Comparison of ENCODE assay signal across 17 cellular contexts in the genomic region with DNA sequence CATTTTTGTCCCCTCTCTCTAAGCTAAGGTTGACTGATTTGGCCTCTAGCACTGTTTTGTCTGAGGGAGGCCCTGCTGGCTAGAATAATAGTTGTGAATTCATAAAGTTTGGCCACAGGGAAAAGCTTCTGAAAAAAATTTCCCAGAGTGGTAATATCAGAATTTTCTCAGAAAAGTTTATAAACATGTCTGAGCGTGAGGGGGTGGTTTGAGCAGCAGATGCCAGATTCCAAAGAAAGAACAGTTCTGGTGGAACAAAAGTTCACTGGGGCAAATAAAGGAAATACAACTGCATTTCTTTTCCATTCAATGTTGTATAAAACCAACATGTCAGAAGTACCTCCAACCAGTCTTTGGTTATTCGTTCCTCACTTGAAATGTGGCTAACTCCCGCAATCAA.
DNase-seq lines count a peak whose midpoint lies in the region; ATAC-seq and TF ChIP-seq lines count a peak whose summit lies in the region.
"Had no signal": no experiment of that assay in that cellular context is flagged by ENCODE, and none has a peak within 500 bp of the region (broad histone marks: within the 10 kb centered on the region; RNA-seq: fewer than 3 reads in every experiment).

No MANE protein-coding gene starts in this region.

- H3K36me3 Mint-ChIP-seq in MCF 10A (ENCODE audit: insufficient read depth, unreplicated experiment) (no peaks in the 10 kb centered on the region), neural progenitor cell (no peaks in the 10 kb centered on the region)

- peaks cover 3% of the 10 kb centered on the region for H3F3A ChIP-seq in neural progenitor cell (ENCODE audit: low read depth)

- no peak overlapping the region for H3K9ac ChIP-seq in neural progenitor cell
- H3K9ac ChIP-seq: BLaER1 had no signal

- CTCF ChIA-PET in MCF 10A (lab: Yijun Ruan, JAX) = interaction anchor here (1.2 kb wide), 1 partner anchor 20 kb away, joined by 3 read pairs; no protein-coding TSS in a partner anchor
- CTCF ChIA-PET in RWPE1 (lab: Yijun Ruan, JAX) = interaction anchor here (1.1 kb wide), 1 partner anchor 61 kb away, joined by 4 read pairs; the partner anchor contains the start of gene CLDN1

- H3K4me3 Mint-ChIP-seq in MCF 10A (ENCODE audit: unreplicated experiment) = no peak overlapping the region
- peak overlapping the region; percentile 22 for H3K4me3 Mint-ChIP-seq in neural progenitor cell
- H3K4me3 Mint-ChIP-seq: HFFc6 had no signal

- H3K79me2 ChIP-seq in neural progenitor cell (ENCODE audit: low read depth) = no peaks in the 10 kb centered on the region

- no peaks in the 10 kb centered on the region for H3K4me1 ChIP-seq in breast epithelium
- peaks cover 11% of the 10 kb centered on the region for H3K4me1 ChIP-seq in neural progenitor cell
- H3K4me1 ChIP-seq in tibial artery = peaks cover 0 to 27% (median 19%) of the 10 kb centered on the region in 4 donors
- peaks cover 4% of the 10 kb centered on the region for H3K4me1 ChIP-seq in upper lobe of right lung
- H3K4me1 ChIP-seq: BLaER1 had no signal

- ATAC-seq in upper lobe of right lung = no peak
- ATAC-seq: Panc1 had no signal

- peak overlapping the region; percentile 16 to 56 for H3K27ac ChIP-seq in breast epithelium
- no peak overlapping the region for H3K27ac ChIP-seq in neural progenitor cell
- H3K27ac ChIP-seq in tibial artery = peak overlapping the region; percentile 54 to 67
- no peak overlapping the region for H3K27ac ChIP-seq in RWPE1
- no peak overlapping the region for H3K27ac ChIP-seq in upper lobe of right lung
- H3K27ac ChIP-seq: 22Rv1, BLaER1 had no signal

- H4K20me1 ChIP-seq in neural progenitor cell (ENCODE audit: low read depth) = no peaks in the 10 kb centered on the region
- H4K20me1 ChIP-seq: BLaER1 had no signal

- H3K9me3 ChIP-seq in breast epithelium (no peaks in the 10 kb centered on the region), neural progenitor cell (ENCODE audit: low read depth) (no peaks in the 10 kb centered on the region), tibial artery (no peaks in the 10 kb centered on the region), upper lobe of right lung (no peaks in the 10 kb centered on the region)
- H3K9me3 ChIP-seq: BLaER1 had no signal

- TF ChIP-seq CTCF in breast epithelium (IDR thresholded peaks at IDR 0.05) = no peak
- no peak for TF ChIP-seq CTCF in MCF 10A (IDR thresholded peaks at IDR 0.05; ENCODE audit: unreplicated experiment)
- TF ChIP-seq CTCF in neural progenitor cell (IDR thresholded peaks at IDR 0.05) = no peak
- no peak for TF ChIP-seq CTCF in tibial artery (IDR thresholded peaks at IDR 0.05)
- TF ChIP-seq CTCF in RWPE1 (conservative IDR thresholded peaks at IDR 0.05; ENCODE audit: low read depth) = no peak
- TF ChIP-seq CTCF in upper lobe of right lung (IDR thresholded peaks at IDR 0.05) = no peak

- POLR2A ChIA-PET in MCF 10A (lab: Yijun Ruan, JAX) (interaction anchor here (1.1 to 1.5 kb wide), 3 partner anchors 9 to 100 kb away, joined by 3 read pairs; no protein-coding TSS in a partner anchor), RWPE1 (lab: Yijun Ruan, JAX; ENCODE audit: low non-redundant PET) (no interaction called here)

- no TSS peak for BruUV-seq in MCF 10A (replicated peaks; lab: Mats Ljungman, UMichigan)

- H3K9me3 Mint-ChIP-seq in MCF 10A (ENCODE audit: unreplicated experiment) = no peaks in the 10 kb centered on the region
- H3K9me3 Mint-ChIP-seq in neural progenitor cell = peaks cover 2% of the 10 kb centered on the region
- H3K9me3 Mint-ChIP-seq: HFFc6 had no signal

- DNase-seq in breast epithelium (ENCODE audit: low spot score in 2 of 2) (no peak), MCF 10A (ENCODE audit: unreplicated experiment) (no peak), fibroblast of peridontal ligament (ENCODE audit: extremely low read depth) (peak; percentile 17), neural progenitor cell (ENCODE audit: low spot score) (no peak), tibial artery (no peak), RWPE1 (ENCODE audit: low spot score) (no peak), NCI-H69 (lab: John Stamatoyannopoulos, UW) (no peak), upper lobe of right lung (no peak)
- DNase-seq: DMS 273 treated with DMSO at 0.1 percent for 48 hours, HFFc6, NCI-H1105 treated with DMSO at 0.1 percent for 48 hours, NCI-H187 treated with DMSO at 0.1 percent for 48 hours, NCI-H446, NCI-H748 treated with DMSO at 0.1 percent for 48 hours had no signal

- peaks cover 13% of the 10 kb centered on the region for H3K4me1 Mint-ChIP-seq in MCF 10A (ENCODE audit: insufficient read depth, unreplicated experiment)
- peaks cover 54% of the 10 kb centered on the region for H3K4me1 Mint-ChIP-seq in neural progenitor cell

- H3K36me3 ChIP-seq in breast epithelium (no peaks in the 10 kb centered on the region), neural progenitor cell (no peaks in the 10 kb centered on the region), tibial artery (no peaks in the 10 kb centered on the region), upper lobe of right lung (no peaks in the 10 kb centered on the region)
- H3K36me3 ChIP-seq: BLaER1 had no signal

- no peak for TF ChIP-seq POLR2A in breast epithelium (IDR thresholded peaks at IDR 0.05)

- H3K27me3 Mint-ChIP-seq in MCF 10A (ENCODE audit: insufficient read depth, unreplicated experiment) (no peaks in the 10 kb centered on the region), neural progenitor cell (ENCODE audit: insufficient read depth, low read depth) (peaks cover 2% of the 10 kb centered on the region)

- H3K27me3 ChIP-seq in breast epithelium = no peaks in the 10 kb centered on the region
- no peaks in the 10 kb centered on the region for H3K27me3 ChIP-seq in neural progenitor cell
- no peaks in the 10 kb centered on the region for H3K27me3 ChIP-seq in tibial artery
- no peaks in the 10 kb centered on the region for H3K27me3 ChIP-seq in upper lobe of right lung
- H3K27me3 ChIP-seq: BLaER1 had no signal

- no peak overlapping the region for H3K4me2 ChIP-seq in neural progenitor cell
- H3K4me2 ChIP-seq: BLaER1 had no signal

- intact Hi-C loops in breast epithelium (cut with DNase I; ENCODE audit: low total_unique reads) (no loop called here), MCF 10A (cut with micrococcal nuclease) (no loop called here), tibial artery (cut with DNase I; ENCODE audit: low total_unique reads) (no loop called here), upper lobe of right lung (cut with DNase I) (no loop called here)

- H3K27ac Mint-ChIP-seq in MCF 10A (ENCODE audit: low read depth, unreplicated experiment) (no peak overlapping the region), neural progenitor cell (peak overlapping the region; percentile 70)
- H3K27ac Mint-ChIP-seq: HFFc6 had no signal

- no peak overlapping the region for H3K4me3 ChIP-seq in breast epithelium
- H3K4me3 ChIP-seq in neural progenitor cell = no peak overlapping the region
- no peak overlapping the region for H3K4me3 ChIP-seq in tibial artery
- no peak overlapping the region for H3K4me3 ChIP-seq in upper lobe of right lung
- H3K4me3 ChIP-seq: BLaER1 had no signal

- H2AFZ ChIP-seq in neural progenitor cell (replicated peaks) = no peak overlapping the region

Comparison
In these comparisons a context has a peak if more than half of its experiments do, and no peak if none do; other contexts are left out.
1. H3K27ac ChIP-seq: peak in breast epithelium (2 of 2) and tibial artery (2 of 2); none in neural progenitor cell (single experiment), RWPE1 (single experiment) and upper lobe of right lung (single experiment).